8 cellular contexts compared by ENCODE assay signal in the genomic region with DNA sequence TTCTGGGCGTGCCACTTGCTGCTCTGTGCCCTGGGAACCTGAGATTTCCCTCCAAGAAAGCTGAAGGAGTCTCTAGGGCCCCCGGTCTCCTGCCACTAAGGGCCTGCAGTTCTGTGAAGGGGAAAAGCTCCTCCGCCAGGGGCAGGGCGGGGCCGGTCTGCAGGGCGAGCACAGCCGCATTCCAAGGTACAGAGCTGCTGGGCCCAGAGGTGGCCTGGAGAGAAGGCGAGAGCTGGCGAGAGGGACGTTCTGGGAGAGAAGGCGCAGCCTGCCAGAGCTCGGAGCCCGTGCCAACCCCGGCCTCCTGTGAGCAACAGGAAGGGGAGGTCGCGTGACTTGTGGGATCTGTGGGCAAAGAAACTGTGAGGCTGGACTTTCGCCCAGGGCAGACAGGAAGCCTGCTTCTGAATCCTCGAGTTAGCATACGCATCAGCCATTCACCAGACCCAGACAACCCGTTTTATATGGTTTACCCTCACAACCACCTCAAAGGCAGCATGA.
DNase-seq lines count a peak whose midpoint lies in the region; ATAC-seq lines count a peak whose summit lies in the region.

No MANE protein-coding gene starts in this region.

- ATAC-seq in GM18508 (IDR thresholded peaks at IDR 0.05; ENCODE audit: insufficient read depth, unreplicated experiment) = peak; percentile 74
- ATAC-seq in HG03571 (IDR thresholded peaks at IDR 0.05; ENCODE audit: unreplicated experiment) = peak; percentile 58
- ATAC-seq in esophagus mucosa = peak; percentile 78

- peak in 2 of 3 experiments; percentile 38 to 40 for DNase-seq in activated CD8-positive, alpha-beta memory T cell treated with anti-CD3 and anti-CD28 coated beads for 48 hours (ENCODE audit: low read depth in 2 of 3, low spot score in 2 of 3)
- DNase-seq in occipital lobe (lab: John Stamatoyannopoulos, UW) (peak; percentile 16), NCI-H345 treated with DMSO at 0.1 percent for 48 hours (lab: John Stamatoyannopoulos, UW; ENCODE audit: unreplicated experiment) (no peak), NCI-H1048 (lab: John Stamatoyannopoulos, UW) (no peak), DMS114 treated with DMSO at 0.1 percent for 48 hours (lab: John Stamatoyannopoulos, UW; ENCODE audit: unreplicated experiment) (no peak)

Comparison
In these comparisons a context has a peak if more than half of its experiments do, and no peak if none do; other contexts are left out.
1. DNase-seq: peak in activated CD8-positive, alpha-beta memory T cell treated with anti-CD3 and anti-CD28 coated beads for 48 hours (2 of 3) and occipital lobe (single experiment); none in NCI-H345 treated with DMSO at 0.1 percent for 48 hours (single experiment), NCI-H1048 (single experiment) and DMS114 treated with DMSO at 0.1 percent for 48 hours (single experiment).
2. Peak in every context shown above with its lines, with median percentiles within 50 percentile points of each other: ATAC-seq.